Comparison of ENCODE assay signal across 34 cellular contexts in genomic region chr5:7324919-7325318, GRCh38.
"Had no signal": no experiment of that assay in that cellular context is flagged by ENCODE, and none has a peak within 500 bp of the region (broad histone marks: within the 10 kb centered on the region; RNA-seq: fewer than 3 reads in every experiment).

No MANE protein-coding gene starts in this region.

- H3K9me3 ChIP-seq: MG63 had no signal

- H3K27me3 ChIP-seq: MG63 had no signal

- H3K4me3 ChIP-seq: MG63 had no signal

- DNase-seq: Karpas-422, Kasumi-1, MG63, MM.1S, MV-4-11, NCI-H1048, NCI-H1092, NCI-H1092 treated with DMSO at 0.1 percent for 48 hours, NCI-H1105, NCI-H1105 treated with DMSO at 0.1 percent for 48 hours, NCI-H1417, NCI-H1417 treated with DMSO at 0.1 percent for 48 hours, NCI-H1436, NCI-H1436 treated with DMSO at 0.1 percent for 48 hours, NCI-H146, NCI-H1694, NCI-H1694 treated with DMSO at 0.1 percent for 48 hours, NCI-H187, NCI-H187 treated with DMSO at 0.1 percent for 48 hours, NCI-H1930, NCI-H2029, NCI-H2029 treated with DMSO at 0.1 percent for 48 hours, NCI-H2081, NCI-H2081 treated with DMSO at 0.1 percent for 48 hours, NCI-H2107, NCI-H2171, NCI-H2171 treated with DMSO at 0.1 percent for 48 hours, NCI-H2227 treated with DMSO at 0.1 percent for 48 hours, NCI-H226, NCI-H345, NCI-H446, NCI-H446 treated with DMSO at 0.1 percent for 48 hours, NCI-H510A, NCI-H510A treated with DMSO at 0.1 percent for 48 hours had no signal

- H3K36me3 ChIP-seq: MG63 had no signal
